In the genomic region with DNA sequence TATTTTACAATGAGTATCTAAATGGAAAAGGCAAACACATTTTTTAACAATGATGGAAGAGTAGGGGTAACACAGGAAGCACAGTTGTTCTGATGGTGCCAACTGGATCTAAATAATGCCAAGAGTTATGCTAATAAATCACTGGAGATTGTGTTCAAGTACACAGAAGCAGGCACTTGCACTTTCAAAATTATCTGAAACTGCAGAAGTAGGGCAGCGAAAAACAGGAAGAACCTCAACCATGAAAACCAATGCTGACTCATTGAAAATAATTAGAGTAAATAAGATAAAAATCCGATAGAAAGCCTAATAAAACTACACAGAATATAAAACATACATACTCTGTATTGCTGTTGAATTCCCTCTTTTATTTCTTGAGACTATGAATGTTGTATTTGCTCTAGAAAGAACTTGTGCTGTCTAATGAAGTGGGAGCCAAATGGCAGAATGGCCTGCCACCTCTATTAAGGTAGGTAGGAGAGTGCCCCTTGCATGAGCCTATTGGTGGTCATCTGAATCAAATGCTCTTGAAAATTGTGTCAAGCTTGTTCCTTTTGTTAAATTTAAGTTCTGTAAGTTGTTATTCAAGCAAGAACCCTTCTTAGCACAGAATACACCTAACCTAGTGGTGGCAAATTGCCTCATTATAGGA, we compare ENCODE assay signal across 12 cellular contexts.
A peak's percentile ranks its signal among the peaks of the same experiment; 100 is the strongest.
DNase-seq lines count a peak whose midpoint lies in the region; ATAC-seq and TF ChIP-seq lines count a peak whose summit lies in the region.
"Had no signal": no experiment of that assay in that cellular context is flagged by ENCODE, and none has a peak within 500 bp of the region (broad histone marks: within the 10 kb centered on the region; RNA-seq: fewer than 3 reads in every experiment).

No MANE protein-coding gene starts in this region.

- TF ChIP-seq CTCF in GM20000 (IDR thresholded peaks at IDR 0.05; ENCODE audit: extremely low read depth, missing control alignments) (no peak), Caco-2 (IDR thresholded peaks at IDR 0.05; ENCODE audit: insufficient read depth in 1 of 2, low read depth in 1 of 2, low read length in 1 of 2, severe bottlenecking in 1 of 2, unreplicated experiment in 1 of 2) (no peak)

- POLR2A ChIA-PET in Caco-2 (lab: Charles Lee), result no interaction called here
- POLR2A ChIA-PET in T-cell (lab: Charles Lee), result no interaction called here

- intact Hi-C loops in Caco-2 (cut with micrococcal nuclease; ENCODE audit: unreplicated experiment) (loop anchor here (10.0 kb wide), 1 partner anchor 175 kb away; no protein-coding TSS in a partner anchor), left colon (cut with DNase I, micrococcal nuclease) (loop anchor here in 1 of 2 donors (10.0 kb wide), 1 partner anchor 295 kb away; no protein-coding TSS in a partner anchor)

- H3K4me3 ChIP-seq in Caco-2 (ENCODE audit: low read depth, low read length), result no peak overlapping the region
- H3K4me3 ChIP-seq: BLaER1 treated with 17β-estradiol and CSF1 and Interleukin-3, amounts not matched to agents 10 nM and 100 nM; SJSA1 had no signal

- H3K27ac Mint-ChIP-seq in Caco-2 (ENCODE audit: unreplicated experiment), result no peak overlapping the region
- H3K27ac Mint-ChIP-seq in T-cell, result no peak overlapping the region
- H3K27ac Mint-ChIP-seq: activated naive CD4-positive, alpha-beta T cell treated with anti-CD3 and anti-CD28 coated beads for 36 hours had no signal

- peak; percentile 47 for DNase-seq in EH (ENCODE audit: low read depth)
- DNase-seq in GM20000 (ENCODE audit: low spot score), result peak; percentile 24
- DNase-seq in amniotic epithelial cell (ENCODE audit: low read depth), result peak; percentile 65
- DNase-seq in Caco-2, result no peak
- DNase-seq in T-cell, result no peak
- DNase-seq in activated CD4-positive, CD25-positive, alpha-beta regulatory T cell (lab: John Stamatoyannopoulos, UW), result no peak
- DNase-seq in left colon, result no peak
- DNase-seq: activated naive CD4-positive, alpha-beta T cell treated with anti-CD3 and anti-CD28 coated beads for 36 hours; retina had no signal

- H3K27me3 ChIP-seq in Caco-2 (replicated peaks; ENCODE audit: control insufficient read depth, insufficient read depth, low read length), result no peaks in the 10 kb centered on the region
- H3K27me3 ChIP-seq: BLaER1 treated with 17β-estradiol and CSF1 and Interleukin-3, amounts not matched to agents 10 nM and 100 nM; SJSA1 had no signal

- CTCF ChIA-PET in Caco-2 (lab: Charles Lee), result no interaction called here
- CTCF ChIA-PET in T-cell (lab: Charles Lee), result no interaction called here

- no TSS peak for BruUV-seq in Caco-2 (replicated peaks; lab: Mats Ljungman, UMichigan)

- H3K4me1 ChIP-seq in Caco-2, result no peaks in the 10 kb centered on the region
- H3K4me1 ChIP-seq: SJSA1 had no signal

- H3K27me3 Mint-ChIP-seq in Caco-2 (ENCODE audit: insufficient read depth, unreplicated experiment), result no peaks in the 10 kb centered on the region
- H3K27me3 Mint-ChIP-seq in T-cell, result peaks cover 5 to 7% of the 10 kb centered on the region in 2 donors

- H3K36me3 ChIP-seq in Caco-2 (ENCODE audit: control insufficient read depth, insufficient read depth, low read length), result no peaks in the 10 kb centered on the region
- H3K36me3 ChIP-seq: BLaER1 treated with 17β-estradiol and CSF1 and Interleukin-3, amounts not matched to agents 10 nM and 100 nM; SJSA1 had no signal

- H3K4me1 Mint-ChIP-seq in Caco-2 (ENCODE audit: low read depth, unreplicated experiment) (no peaks in the 10 kb centered on the region), T-cell (peaks cover 0 to 13% (median 9%) of the 10 kb centered on the region in 3 donors)

- H3K9me3 ChIP-seq in Caco-2, result no peaks in the 10 kb centered on the region
- H3K9me3 ChIP-seq: BLaER1 treated with 17β-estradiol and CSF1 and Interleukin-3, amounts not matched to agents 10 nM and 100 nM; SJSA1 had no signal

- H3K36me3 Mint-ChIP-seq in Caco-2 (ENCODE audit: insufficient read depth, unreplicated experiment) (no peaks in the 10 kb centered on the region), T-cell (no peaks in the 10 kb centered on the region)

- no peaks in the 10 kb centered on the region for H3K9me3 Mint-ChIP-seq in Caco-2 (ENCODE audit: unreplicated experiment)
- peaks cover 0 to 6% (median 4%) of the 10 kb centered on the region in 3 donors for H3K9me3 Mint-ChIP-seq in T-cell
- H3K9me3 Mint-ChIP-seq: activated naive CD4-positive, alpha-beta T cell treated with anti-CD3 and anti-CD28 coated beads for 36 hours had no signal

- ATAC-seq in HG03196 (IDR thresholded peaks at IDR 0.05; ENCODE audit: unreplicated experiment), result peak; percentile 69
- ATAC-seq in T-cell (replicated peaks in 1 of 4), result no peak
- ATAC-seq in left colon, result no peak

- H3K4me3 Mint-ChIP-seq in Caco-2 (ENCODE audit: unreplicated experiment) (no peak overlapping the region), T-cell (no peak overlapping the region)
- H3K4me3 Mint-ChIP-seq: activated naive CD4-positive, alpha-beta T cell treated with anti-CD3 and anti-CD28 coated beads for 36 hours had no signal

Comparison
In these comparisons a context has a peak if more than half of its experiments do, and no peak if none do; other contexts are left out.
1. DNase-seq: peak in EH (single experiment), GM20000 (single experiment) and amniotic epithelial cell (single experiment); none in Caco-2 (0 of 2), T-cell (0 of 34), activated CD4-positive, CD25-positive, alpha-beta regulatory T cell (0 of 4) and left colon (0 of 2).